ENCODE assay signal across 8 cellular contexts in genomic region chr14:95609398-95609990, GRCh38.
DNase-seq lines count a peak whose midpoint lies in the region; ATAC-seq, FAIRE-seq and TF ChIP-seq lines count a peak whose summit lies in the region.

No MANE protein-coding gene starts in this region.

- no peak for ATAC-seq in HG02610 (IDR thresholded peaks at IDR 0.05; ENCODE audit: unreplicated experiment)

- no peak overlapping the region for H3K27ac Mint-ChIP-seq in activated naive CD4-positive, alpha-beta T cell treated with anti-CD3 and anti-CD28 coated beads for 36 hours

- CTCF ChIA-PET in activated naive CD4-positive, alpha-beta T cell treated with anti-CD3 and anti-CD28 coated beads for 36 hours (lab: Charles Lee) = interaction anchor here (0.6 to 0.7 kb wide), 2 partner anchors 46 to 145 kb away, joined by 3 read pairs; no protein-coding TSS in a partner anchor

- intact Hi-C loops in activated naive CD4-positive, alpha-beta T cell treated with anti-CD3 and anti-CD28 coated beads for 36 hours (cut with micrococcal nuclease) = loop anchor here (1.0 kb wide), 1 partner anchor 74 kb away; no protein-coding TSS in a partner anchor
- intact Hi-C loops in kidney (cut with DNase I) = no loop called here

- H3K36me3 Mint-ChIP-seq in activated naive CD4-positive, alpha-beta T cell treated with anti-CD3 and anti-CD28 coated beads for 36 hours (ENCODE audit: low read depth) = no peaks in the 10 kb centered on the region

- H3K27ac ChIP-seq in WERI-Rb-1 = no peak overlapping the region
- no peak overlapping the region for H3K27ac ChIP-seq in kidney (ENCODE audit: low read depth in 2 of 2, low read length in 2 of 2)

- FAIRE-seq in kidney (lab: Jason Lieb, UNC) = no peak

- no peak overlapping the region for H3K4me3 Mint-ChIP-seq in activated naive CD4-positive, alpha-beta T cell treated with anti-CD3 and anti-CD28 coated beads for 36 hours

- H3K9ac ChIP-seq in kidney (ENCODE audit: low read length in 2 of 2) = no peak overlapping the region

- no peaks in the 10 kb centered on the region for H3K36me3 ChIP-seq in WERI-Rb-1
- H3K36me3 ChIP-seq in kidney (ENCODE audit: control insufficient read depth in 1 of 2, insufficient read depth in 2 of 2, low read length in 2 of 2) = no peaks in the 10 kb centered on the region

- H3K9me3 ChIP-seq in WERI-Rb-1 (ENCODE audit: severe bottlenecking) = no peaks in the 10 kb centered on the region
- no peaks in the 10 kb centered on the region for H3K9me3 ChIP-seq in kidney (ENCODE audit: control insufficient read depth in 1 of 2, low read length in 2 of 2)

- H3K27me3 ChIP-seq in WERI-Rb-1 (ENCODE audit: insufficient read depth, low read depth, severe bottlenecking) = no peaks in the 10 kb centered on the region

- H3K27me3 Mint-ChIP-seq in activated naive CD4-positive, alpha-beta T cell treated with anti-CD3 and anti-CD28 coated beads for 36 hours (ENCODE audit: low read depth) = peaks cover 26% of the 10 kb centered on the region

- peak; percentile 73 for TF ChIP-seq CTCF in WERI-Rb-1 (IDR thresholded peaks at IDR 0.05; ENCODE audit: low read depth, low read length)
- TF ChIP-seq CTCF in kidney (IDR thresholded peaks at IDR 0.05; ENCODE audit: borderline replicate concordance, extremely low read depth, insufficient read depth) = peak; percentile 62

- no peaks in the 10 kb centered on the region for H3K4me1 ChIP-seq in kidney (ENCODE audit: control insufficient read depth in 1 of 2, insufficient read depth in 1 of 2, low read depth in 1 of 2, low read length in 2 of 2)

- peak; percentile 27 for DNase-seq in activated naive CD4-positive, alpha-beta T cell treated with anti-CD3 and anti-CD28 coated beads for 36 hours
- no peak for DNase-seq in activated naive CD4-positive, alpha-beta T cell treated with anti-CD3 and anti-CD28 coated beads, Interleukin-2, amount 50 U/mL, for 16 hours
- DNase-seq in NAMALWA (ENCODE audit: low spot score) = peak; percentile 72
- peak; percentile 75 for DNase-seq in WERI-Rb-1
- no peak for DNase-seq in kidney
- no peak for DNase-seq in mesenteric fat pad (ENCODE audit: low spot score)
- no peak for DNase-seq in NCI-H2171 (lab: John Stamatoyannopoulos, UW)

- H3K4me3 ChIP-seq in WERI-Rb-1 (ENCODE audit: low read depth, low read length) (no peak overlapping the region), kidney (ENCODE audit: low read length in 2 of 2) (no peak overlapping the region)

- H3K4me1 Mint-ChIP-seq in activated naive CD4-positive, alpha-beta T cell treated with anti-CD3 and anti-CD28 coated beads for 36 hours (ENCODE audit: low read depth) = no peaks in the 10 kb centered on the region

- H3K9me3 Mint-ChIP-seq in activated naive CD4-positive, alpha-beta T cell treated with anti-CD3 and anti-CD28 coated beads for 36 hours = no peaks in the 10 kb centered on the region

Comparison
In these comparisons a context has a peak if more than half of its experiments do, and no peak if none do; other contexts are left out.
1. DNase-seq: peak in activated naive CD4-positive, alpha-beta T cell treated with anti-CD3 and anti-CD28 coated beads for 36 hours (single experiment), NAMALWA (single experiment) and WERI-Rb-1 (single experiment); none in activated naive CD4-positive, alpha-beta T cell treated with anti-CD3 and anti-CD28 coated beads, Interleukin-2, amount 50 U/mL, for 16 hours (single experiment), kidney (single experiment), mesenteric fat pad (single experiment) and NCI-H2171 (single experiment).